ENCODE assay signal across 20 cellular contexts in the genomic region with DNA sequence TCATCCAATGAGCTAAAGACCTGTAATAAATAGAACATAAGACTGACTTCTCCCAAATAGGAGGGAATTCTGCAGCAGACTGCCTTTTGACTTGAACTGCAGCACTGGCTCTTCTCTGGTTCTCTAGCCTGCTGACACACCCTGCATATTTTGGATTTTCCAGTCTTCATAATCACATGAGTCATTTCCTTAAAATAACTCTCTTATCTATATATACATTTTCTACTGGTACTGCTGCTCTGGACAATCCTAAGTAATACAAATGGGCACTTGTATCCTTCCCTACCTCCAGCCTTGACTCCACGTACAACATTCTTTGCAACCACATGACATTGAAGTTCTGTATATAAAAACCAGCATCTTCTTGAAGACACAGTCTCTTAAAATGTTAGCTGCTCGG.
DNase-seq lines count a peak whose midpoint lies in the region; ATAC-seq and TF ChIP-seq lines count a peak whose summit lies in the region.
"Had no signal": no experiment of that assay in that cellular context is flagged by ENCODE, and none has a peak within 500 bp of the region (broad histone marks: within the 10 kb centered on the region; RNA-seq: fewer than 3 reads in every experiment).

No MANE protein-coding gene starts in this region.

- H3K27ac Mint-ChIP-seq in activated CD4-positive, alpha-beta T cell treated with anti-CD3 and anti-CD28 coated beads for 36 hours = no peak overlapping the region
- no peak overlapping the region for H3K27ac Mint-ChIP-seq in activated CD8-positive, alpha-beta T cell treated with anti-CD3 and anti-CD28 coated beads, Interleukin-2, amount 10 ng/mL, durations not matched to agents 7 days and 5 days
- H3K27ac Mint-ChIP-seq: activated B cell treated with CpG ODN at 0.5 μM for 24 hours; activated naive CD8-positive, alpha-beta T cell; natural killer cell; stimulated activated naive CD8-positive, alpha-beta T cell treated with anti-CD3 and anti-CD28 coated beads, Interleukin-15, Interleukin-2, amounts not matched to agents 100 ng/mL and 50 ng/mL, for 24 hours had no signal

- H3K4me1 Mint-ChIP-seq in activated CD4-positive, alpha-beta T cell treated with anti-CD3 and anti-CD28 coated beads for 36 hours = no peaks in the 10 kb centered on the region
- H3K4me1 Mint-ChIP-seq in activated CD8-positive, alpha-beta T cell treated with anti-CD3 and anti-CD28 coated beads, Interleukin-2, amount 10 ng/mL, durations not matched to agents 7 days and 5 days (ENCODE audit: low read depth) = no peaks in the 10 kb centered on the region
- H3K4me1 Mint-ChIP-seq: activated B cell treated with CpG ODN at 0.5 μM for 24 hours, natural killer cell had no signal

- no peak for ATAC-seq in activated CD4-positive, alpha-beta T cell treated with anti-CD3 and anti-CD28 coated beads for 36 hours
- no peak for ATAC-seq in HG03039 (IDR thresholded peaks at IDR 0.05; ENCODE audit: unreplicated experiment)
- no peak for ATAC-seq in activated CD8-positive, alpha-beta T cell treated with anti-CD3 and anti-CD28 coated beads, Interleukin-2, amount 10 ng/mL, durations not matched to agents 7 days and 5 days
- ATAC-seq: natural killer cell, right cardiac atrium had no signal

- no peak overlapping the region for H3K4me3 Mint-ChIP-seq in activated CD4-positive, alpha-beta T cell treated with anti-CD3 and anti-CD28 coated beads for 36 hours
- no peak overlapping the region for H3K4me3 Mint-ChIP-seq in activated CD8-positive, alpha-beta T cell treated with anti-CD3 and anti-CD28 coated beads, Interleukin-2, amount 10 ng/mL, durations not matched to agents 7 days and 5 days
- H3K4me3 Mint-ChIP-seq: activated B cell treated with CpG ODN at 0.5 μM for 24 hours; activated naive CD8-positive, alpha-beta T cell; natural killer cell; stimulated activated naive CD8-positive, alpha-beta T cell treated with anti-CD3 and anti-CD28 coated beads, Interleukin-15, Interleukin-2, amounts not matched to agents 100 ng/mL and 50 ng/mL, for 24 hours had no signal

- DNase-seq in HAP-1 (ENCODE audit: low spot score in 2 of 2) (peak; percentile 25 to 47), RPMI7951 (ENCODE audit: low read depth) (peak; percentile 76), choroid plexus epithelial cell (ENCODE audit: low read depth) (peak; percentile 77), myocyte (ENCODE audit: low read depth) (peak; percentile 5), NCI-H1417 treated with DMSO at 0.1 percent for 48 hours (lab: John Stamatoyannopoulos, UW) (no peak)
- DNase-seq in activated CD4-positive, alpha-beta T cell treated with anti-CD3 and anti-CD28 coated beads for 36 hours = no peak
- no peak for DNase-seq in activated CD8-positive, alpha-beta T cell treated with anti-CD3 and anti-CD28 coated beads, Interleukin-2, amount 10 ng/mL, durations not matched to agents 7 days and 5 days
- DNase-seq: activated B cell treated with CpG ODN at 0.5 μM for 24 hours; activated CD8-positive, alpha-beta memory T cell treated with anti-CD3 and anti-CD28 coated beads, Interleukin-2, amount 50 U/mL, for 48 hours; dermis blood vessel endothelial cell; DMS79; Karpas-422; kidney glomerular epithelial cell; natural killer cell; NCI-H1694 treated with DMSO at 0.1 percent for 48 hours; right cardiac atrium; SK-N-SH had no signal

- H3K9me3 ChIP-seq in HAP-1 = no peaks in the 10 kb centered on the region; the same call in 1 of the 2 replicates
- H3K9me3 ChIP-seq: SK-N-SH had no signal

- no peaks in the 10 kb centered on the region for H3K27me3 ChIP-seq in HAP-1 (ENCODE audit: low read depth)

- in situ Hi-C loops in HAP-1 (cut with MboI; ENCODE audit: low sequenced_read_pairs) = no loop called here

- peaks cover 4% of the 10 kb centered on the region for H3K9me3 Mint-ChIP-seq in activated CD4-positive, alpha-beta T cell treated with anti-CD3 and anti-CD28 coated beads for 36 hours (ENCODE audit: low read depth)
- H3K9me3 Mint-ChIP-seq in activated CD8-positive, alpha-beta T cell treated with anti-CD3 and anti-CD28 coated beads, Interleukin-2, amount 10 ng/mL, durations not matched to agents 7 days and 5 days (ENCODE audit: insufficient read depth) = peaks cover 8% of the 10 kb centered on the region
- H3K9me3 Mint-ChIP-seq: stimulated activated naive CD8-positive, alpha-beta T cell treated with anti-CD3 and anti-CD28 coated beads, Interleukin-15, Interleukin-2, amounts not matched to agents 100 ng/mL and 50 ng/mL, for 24 hours had no signal

- H3K4me1 ChIP-seq in HAP-1 = peaks cover 26% of the 10 kb centered on the region

- CTCF ChIA-PET in activated CD4-positive, alpha-beta T cell treated with anti-CD3 and anti-CD28 coated beads for 36 hours (lab: Charles Lee) = no interaction called here
- CTCF ChIA-PET in activated CD8-positive, alpha-beta T cell treated with anti-CD3 and anti-CD28 coated beads, Interleukin-2, amount 10 ng/mL, durations not matched to agents 7 days and 5 days (lab: Charles Lee) = no interaction called here

- intact Hi-C loops in activated CD4-positive, alpha-beta T cell treated with anti-CD3 and anti-CD28 coated beads for 36 hours (cut with DNase I, micrococcal nuclease) = no loop called here

- no peaks in the 10 kb centered on the region for H3K36me3 ChIP-seq in HAP-1 (replicated peaks)

- no peak for TF ChIP-seq CTCF in choroid plexus epithelial cell (conservative IDR thresholded peaks at IDR 0.05; ENCODE audit: low read depth, low read length)

- H3K4me3 ChIP-seq in HAP-1 = no peak overlapping the region
- H3K4me3 ChIP-seq in choroid plexus epithelial cell (ENCODE audit: low read depth, low read length) = no peak overlapping the region

- POLR2A ChIA-PET in activated CD4-positive, alpha-beta T cell treated with anti-CD3 and anti-CD28 coated beads for 36 hours (lab: Charles Lee) = no interaction called here
- POLR2A ChIA-PET in activated CD8-positive, alpha-beta T cell treated with anti-CD3 and anti-CD28 coated beads, Interleukin-2, amount 10 ng/mL, durations not matched to agents 7 days and 5 days (lab: Charles Lee) = no interaction called here

- H3K36me3 Mint-ChIP-seq in activated CD4-positive, alpha-beta T cell treated with anti-CD3 and anti-CD28 coated beads for 36 hours (ENCODE audit: low read depth) = no peaks in the 10 kb centered on the region
- H3K36me3 Mint-ChIP-seq in activated CD8-positive, alpha-beta T cell treated with anti-CD3 and anti-CD28 coated beads, Interleukin-2, amount 10 ng/mL, durations not matched to agents 7 days and 5 days (ENCODE audit: low read depth) = no peaks in the 10 kb centered on the region
- H3K36me3 Mint-ChIP-seq: activated naive CD8-positive, alpha-beta T cell had no signal

- H3K27me3 Mint-ChIP-seq in activated CD4-positive, alpha-beta T cell treated with anti-CD3 and anti-CD28 coated beads for 36 hours = no peaks in the 10 kb centered on the region
- no peaks in the 10 kb centered on the region for H3K27me3 Mint-ChIP-seq in activated CD8-positive, alpha-beta T cell treated with anti-CD3 and anti-CD28 coated beads, Interleukin-2, amount 10 ng/mL, durations not matched to agents 7 days and 5 days (ENCODE audit: low read depth)
- H3K27me3 Mint-ChIP-seq: activated B cell treated with CpG ODN at 0.5 μM for 24 hours; activated naive CD8-positive, alpha-beta T cell; stimulated activated naive CD8-positive, alpha-beta T cell treated with anti-CD3 and anti-CD28 coated beads, Interleukin-15, Interleukin-2, amounts not matched to agents 100 ng/mL and 50 ng/mL, for 24 hours had no signal

Comparison
In these comparisons a context has a peak if more than half of its experiments do, and no peak if none do; other contexts are left out.
1. DNase-seq: peak in HAP-1 (2 of 2), RPMI7951 (single experiment), choroid plexus epithelial cell (single experiment) and myocyte (single experiment); none in activated CD4-positive, alpha-beta T cell treated with anti-CD3 and anti-CD28 coated beads for 36 hours (single experiment), NCI-H1417 treated with DMSO at 0.1 percent for 48 hours (single experiment) and activated CD8-positive, alpha-beta T cell treated with anti-CD3 and anti-CD28 coated beads, Interleukin-2, amount 10 ng/mL, durations not matched to agents 7 days and 5 days (single experiment).